1 cellular context compared by ENCODE assay signal in the genomic region with DNA sequence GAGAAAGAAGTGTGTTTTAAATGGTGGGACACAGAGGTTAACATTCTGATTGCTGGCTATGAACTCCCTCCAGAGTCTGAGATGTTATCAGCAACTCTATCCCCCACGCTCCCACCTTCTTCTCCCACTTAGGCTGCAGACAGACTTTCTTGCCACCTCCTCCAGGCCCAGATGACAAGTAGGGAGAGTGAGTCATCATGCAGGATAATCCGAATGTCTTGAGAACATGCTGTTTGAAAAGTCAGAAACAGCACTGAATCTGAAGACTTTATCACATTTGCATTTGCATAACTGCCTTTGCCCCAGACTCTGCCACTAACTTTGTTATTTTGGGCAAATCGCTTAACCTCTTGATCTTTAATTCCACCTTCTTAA.
TF ChIP-seq lines count a peak whose summit lies in the region.

No MANE protein-coding gene starts in this region.

TF ChIP-seq in SK-N-SH, 30 proteins besides CTCF, POLR2A, EP300 and RAD21 (continued from another document):
- TF ChIP-seq, protein P1, sequence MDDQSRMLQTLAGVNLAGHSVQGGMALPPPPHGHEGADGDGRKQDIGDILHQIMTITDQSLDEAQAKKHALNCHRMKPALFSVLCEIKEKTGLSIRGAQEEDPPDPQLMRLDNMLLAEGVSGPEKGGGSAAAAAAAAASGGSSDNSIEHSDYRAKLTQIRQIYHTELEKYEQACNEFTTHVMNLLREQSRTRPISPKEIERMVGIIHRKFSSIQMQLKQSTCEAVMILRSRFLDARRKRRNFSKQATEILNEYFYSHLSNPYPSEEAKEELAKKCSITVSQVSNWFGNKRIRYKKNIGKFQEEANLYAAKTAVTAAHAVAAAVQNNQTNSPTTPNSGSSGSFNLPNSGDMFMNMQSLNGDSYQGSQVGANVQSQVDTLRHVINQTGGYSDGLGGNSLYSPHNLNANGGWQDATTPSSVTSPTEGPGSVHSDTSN (IDR thresholded peaks at IDR 0.05), result no peak
- no peak for TF ChIP-seq YY1 (IDR thresholded peaks at IDR 0.05; ENCODE audit: low read depth)
- no peak for TF ChIP-seq SIN3A (IDR thresholded peaks at IDR 0.05; ENCODE audit: borderline replicate concordance, low read depth, low read length)
- TF ChIP-seq MXI1 (IDR thresholded peaks at IDR 0.05; ENCODE audit: low read depth, low read length), result no peak
- TF ChIP-seq NFIC (IDR thresholded peaks at IDR 0.05; ENCODE audit: borderline replicate concordance), result no peak
- TF ChIP-seq, protein P2, sequence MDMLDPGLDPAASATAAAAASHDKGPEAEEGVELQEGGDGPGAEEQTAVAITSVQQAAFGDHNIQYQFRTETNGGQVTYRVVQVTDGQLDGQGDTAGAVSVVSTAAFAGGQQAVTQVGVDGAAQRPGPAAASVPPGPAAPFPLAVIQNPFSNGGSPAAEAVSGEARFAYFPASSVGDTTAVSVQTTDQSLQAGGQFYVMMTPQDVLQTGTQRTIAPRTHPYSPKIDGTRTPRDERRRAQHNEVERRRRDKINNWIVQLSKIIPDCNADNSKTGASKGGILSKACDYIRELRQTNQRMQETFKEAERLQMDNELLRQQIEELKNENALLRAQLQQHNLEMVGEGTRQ (IDR thresholded peaks at IDR 0.05; ENCODE audit: borderline replicate concordance, low read depth, low read length), result no peak
TF ChIP-seq in SK-N-SH: peak in this region for 0.
